ENCODE assay signal across 7 cellular contexts in genomic region chr2:203656522-203657287, GRCh38. TPM values are rescaled to one million over a fixed set of nuclear protein-coding genes. Genes with fewer than 3 reads are reported as not detected.
DNase-seq lines count a peak whose midpoint lies in the region; ATAC-seq and TF ChIP-seq lines count a peak whose summit lies in the region.

No MANE protein-coding gene starts in this region.

- H3K27ac ChIP-seq in HL-60 (replicated peaks), result no peak overlapping the region
- peak overlapping the region; percentile 37 for H3K27ac ChIP-seq in subcutaneous abdominal adipose tissue (ENCODE audit: low read depth, low read length)

- ATAC-seq in WTC11 (no peak), HG02938 (IDR thresholded peaks at IDR 0.05; ENCODE audit: unreplicated experiment) (no peak), GM19395 (IDR thresholded peaks at IDR 0.05; ENCODE audit: unreplicated experiment) (no peak)

- no peak overlapping the region for H3K4me3 Mint-ChIP-seq in WTC11

- TF ChIP-seq CTCF in HL-60 (IDR thresholded peaks at IDR 0.05; ENCODE audit: insufficient read depth, low read length), result no peak
- no peak for TF ChIP-seq CTCF in WTC11 (IDR thresholded peaks at IDR 0.05)

- H3K9me3 ChIP-seq in subcutaneous abdominal adipose tissue (ENCODE audit: control insufficient read depth in 5 of 5, low read length in 5 of 5), result no peaks in the 10 kb centered on the region

- no peak overlapping the region for H3K27ac Mint-ChIP-seq in WTC11

- peaks cover 5 to 23% (median 14%) of the 10 kb centered on the region in 5 donors for H3K4me1 ChIP-seq in subcutaneous abdominal adipose tissue (ENCODE audit: control insufficient read depth in 5 of 5, insufficient read depth in 5 of 5, low read length in 5 of 5)

- peaks cover 18% of the 10 kb centered on the region for H3K4me1 Mint-ChIP-seq in WTC11

- H3K36me3 ChIP-seq in subcutaneous abdominal adipose tissue (ENCODE audit: control insufficient read depth in 5 of 5, insufficient read depth in 5 of 5, low read length in 5 of 5), result no peaks in the 10 kb centered on the region

- no peaks in the 10 kb centered on the region for H3K27me3 Mint-ChIP-seq in WTC11 (ENCODE audit: low read depth)

- POLR2A ChIA-PET in WTC11 (lab: Charles Lee), result interaction anchor here (0.6 kb wide), 1 partner anchor 233 kb away, joined by 7 read pairs; no protein-coding TSS in a partner anchor

- CTCF ChIA-PET in WTC11 (lab: Charles Lee), result no interaction called here

- H3K27me3 ChIP-seq in HL-60 (ENCODE audit: insufficient read depth, poor library complexity, severe bottlenecking) (no peaks in the 10 kb centered on the region), subcutaneous abdominal adipose tissue (ENCODE audit: control insufficient read depth in 5 of 5, insufficient read depth in 4 of 5, low read length in 5 of 5) (no peaks in the 10 kb centered on the region)

- DNase-seq in HL-60 (ENCODE audit: low read depth in 1 of 2, low spot score in 1 of 2), result peak; percentile 46 to 81
- DNase-seq in WTC11 (ENCODE audit: low spot score), result no peak
- peak; percentile 40 for DNase-seq in iris pigment epithelial cell (ENCODE audit: low read depth)
- DNase-seq in NCI-H226, result no peak

- H3K36me3 Mint-ChIP-seq in WTC11, result no peaks in the 10 kb centered on the region

- H3K9me3 Mint-ChIP-seq in WTC11, result no peaks in the 10 kb centered on the region

- H3K4me3 ChIP-seq in HL-60 (replicated peaks; ENCODE audit: insufficient read depth, low read length), result no peak overlapping the region
- H3K4me3 ChIP-seq in subcutaneous abdominal adipose tissue (ENCODE audit: low read depth in 1 of 5, low read length in 5 of 5), result peak overlapping the region in 1 of 5 donors; percentile 19

- H3K9ac ChIP-seq in subcutaneous abdominal adipose tissue (ENCODE audit: low read length in 5 of 5), result no peak overlapping the region

TF ChIP-seq in WTC11, 78 proteins besides CTCF, POLR2A, EP300 and RAD21:
- TF ChIP-seq SP1 (CRISPR knock-in tag; conservative IDR thresholded peaks at IDR 0.05), result no peak
- peak; percentile 99 for TF ChIP-seq GABPB1 (CRISPR knock-in tag; IDR thresholded peaks at IDR 0.05)
- TF ChIP-seq STAT6 (CRISPR knock-in tag; conservative IDR thresholded peaks at IDR 0.05; ENCODE audit: low read depth), result no peak
- TF ChIP-seq ZBTB43 (CRISPR knock-in tag; IDR thresholded peaks at IDR 0.05), result no peak
TF ChIP-seq in WTC11: peak in this region for 1.

RNA-seq across cellular contexts. Expression of gene CD28, which starts 49.7 kb away (rescaled TPM):
- 0.11 to 0.50 TPM (median 0.16 TPM) in 3 replicates for total RNA-seq in WTC11 (2021)

Comparison
In these comparisons a context has a peak if more than half of its experiments do, and no peak if none do; other contexts are left out.
1. DNase-seq: peak in HL-60 (2 of 2) and iris pigment epithelial cell (single experiment); none in WTC11 (single experiment) and NCI-H226 (single experiment).